In genomic region chr19:16527971-16528521, GRCh38 we compare ENCODE assay signal across 2 cellular contexts.
TF ChIP-seq lines count a peak whose summit lies in the region.

No MANE protein-coding gene starts in this region.

TF ChIP-seq in HEK293, 187 proteins besides CTCF, POLR2A, EP300 and RAD21:
- TF ChIP-seq ZBTB20 (tag by site-specific recombination; IDR thresholded peaks at IDR 0.05) (no peak), ZNF654 (tag by site-specific recombination; IDR thresholded peaks at IDR 0.05; ENCODE audit: low read depth) (peak; percentile 24; the same call in 1 of the 2 replicates)

TF ChIP-seq in H1, 55 proteins besides CTCF, POLR2A, EP300 and RAD21:
- TF ChIP-seq SP4 (IDR thresholded peaks at IDR 0.05; ENCODE audit: low read length), result no peak
- peak; percentile 47 to 61; a peak in 2 of 4 replicates for TF ChIP-seq SIN3A (conservative IDR thresholded peaks at IDR 0.05 in 1 of 2, IDR thresholded peaks at IDR 0.05 in 1 of 2; ENCODE audit: low read depth in 1 of 2, low read length in 2 of 2)
